In the genomic region with DNA sequence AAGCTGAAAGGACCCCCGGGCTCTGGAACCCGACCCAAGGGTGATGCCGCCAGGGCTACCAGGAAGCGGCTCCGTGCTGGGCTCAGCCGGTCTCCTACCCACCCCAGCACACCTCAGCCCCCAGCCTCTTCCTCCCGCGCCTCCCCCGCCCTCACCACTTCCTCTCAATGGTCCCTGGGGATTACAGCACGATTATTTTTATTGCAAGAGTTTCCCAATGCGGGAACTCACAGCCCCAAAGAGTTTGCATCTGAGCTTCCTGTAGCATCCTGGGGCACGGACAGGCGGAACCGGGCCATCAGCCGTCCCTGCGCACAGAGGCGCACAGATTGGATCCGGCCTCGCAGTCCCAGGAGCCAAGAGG, we compare ENCODE assay signal across 7 cellular contexts. TPM values are rescaled to one million over a fixed set of nuclear protein-coding genes. Genes with fewer than 3 reads are reported as not detected.
DNase-seq lines count a peak whose midpoint lies in the region; ATAC-seq, FAIRE-seq and TF ChIP-seq lines count a peak whose summit lies in the region.

No MANE protein-coding gene starts in this region.

- H3K79me1 ChIP-seq in H1 (ENCODE audit: low read depth, low read length) = no peaks in the 10 kb centered on the region

- no peak overlapping the region for H2AFZ ChIP-seq in H1 (ENCODE audit: low read length)

- no peak for TF ChIP-seq RAD21 in H1 (IDR thresholded peaks at IDR 0.05 in 1 of 2, conservative IDR thresholded peaks at IDR 0.05 in 1 of 2; ENCODE audit: low read depth in 2 of 2, low read length in 2 of 2)

- no peaks in the 10 kb centered on the region for H3K79me2 ChIP-seq in H1 (ENCODE audit: control insufficient read depth in 1 of 2, insufficient read depth in 2 of 2, low read length in 2 of 2)

- H4K8ac ChIP-seq in H1 (ENCODE audit: extremely low read depth, insufficient read depth, low read length) = no peak overlapping the region

- no peak overlapping the region for H2BK120ac ChIP-seq in H1 (replicated peaks; ENCODE audit: low read depth, low read length)

- H3K56ac ChIP-seq in H1 (replicated peaks; ENCODE audit: insufficient read length, low read depth, low read length) = no peak overlapping the region

- no peak overlapping the region for H2BK5ac ChIP-seq in H1 (ENCODE audit: low read depth, low read length)

- POLR2A ChIA-PET in H1 (lab: Charles Lee; ENCODE audit: partially characterized antibody) = interaction anchor here (0.9 to 1.6 kb wide), 5 partner anchors 9 to 143 kb away, joined by 3 to 7 read pairs (median 4); a partner anchor contains a TSS

- peaks cover 0 to 30% (median 20%) of the 10 kb centered on the region in 4 experiments; a peak in 5 of 7 replicates for H3K4me1 ChIP-seq in H1 (replicated peaks in 1 of 4; ENCODE audit: control insufficient read depth in 3 of 4, insufficient read depth in 4 of 4, low read length in 3 of 4)
- H3K4me1 ChIP-seq in testis = peaks cover 23% of the 10 kb centered on the region

- H2BK20ac ChIP-seq in H1 (ENCODE audit: low read length) = no peak overlapping the region

- no peak overlapping the region; the same call in 1 of the 2 replicates for H2BK15ac ChIP-seq in H1 (ENCODE audit: low read length)

- peak overlapping the region; percentile 27; the same call in 1 of the 2 replicates for H2BK12ac ChIP-seq in H1 (ENCODE audit: low read depth, low read length)

- H3K4me3 ChIP-seq in H1 (ENCODE audit: extremely low read depth in 1 of 4, insufficient read depth in 2 of 4, low read depth in 3 of 4, low read length in 4 of 4) (peak overlapping the region; percentile 32 to 58 (median 38)), testis (peak overlapping the region in 1 of 2 donors; percentile 41)

- H3K14ac ChIP-seq in H1 (ENCODE audit: insufficient read length) = no peak overlapping the region

- H3K27me3 ChIP-seq in H1 (replicated peaks in 1 of 4; ENCODE audit: control insufficient read depth in 3 of 4, extremely low read depth in 1 of 4, insufficient read depth in 3 of 4, low read length in 3 of 4) = peaks cover 25 to 86% (median 66%) of the 10 kb centered on the region in 4 experiments
- H3K27me3 ChIP-seq in testis = no peaks in the 10 kb centered on the region

- H3K27ac ChIP-seq in H1 (ENCODE audit: low read depth, low read length) (no peak overlapping the region), testis (no peak overlapping the region)

- no peak overlapping the region for H3K23ac ChIP-seq in H1 (ENCODE audit: insufficient read length)

- WGBS in H1 (ENCODE audit: extremely low coverage in 1 of 2, insufficient coverage in 1 of 2, insufficient read length in 1 of 2, insufficient replicate concordance in 2 of 2, low coverage in 1 of 2, low lambda C conversion rate in 2 of 2, missing lambda C conversion rate in 1 of 2), 2 experiments = 12% methylated on average over 18 of the region's 19 CpGs; no CpG with 5 or more reads in 1 of the 2 experiments
- 1 to 2% methylated on average over 19 of the region's 19 CpGs for WGBS in testis, 2 donors

- no peak overlapping the region for H4K91ac ChIP-seq in H1 (replicated peaks; ENCODE audit: insufficient read length, low read length)

- CTCF ChIA-PET in H1 (lab: Charles Lee; ENCODE audit: partially characterized antibody) = interaction anchor here (1.0 to 1.5 kb wide), 2 partner anchors 17 to 132 kb away, joined by 3 read pairs; no protein-coding TSS in a partner anchor

- FAIRE-seq in H1 (lab: Jason Lieb, UNC) = no peak

- H4K20me1 ChIP-seq in H1 (replicated peaks in 1 of 2; ENCODE audit: control insufficient read depth in 1 of 2, insufficient read depth in 2 of 2, low read length in 2 of 2) = peaks cover 0 to 3% of the 10 kb centered on the region in 2 experiments

- peak overlapping the region; percentile 77 to 86 for H3K4me2 ChIP-seq in H1 (ENCODE audit: insufficient read depth in 1 of 2, low read depth in 2 of 2, low read length in 2 of 2)

- TF ChIP-seq POLR2A in H1 (IDR thresholded peaks at IDR 0.05; ENCODE audit: control extremely low read depth in 1 of 2, low read depth in 2 of 2, low read length in 2 of 2) = no peak
- no peak for TF ChIP-seq POLR2A in testis (IDR thresholded peaks at IDR 0.05)

- ATAC-seq in GM18909 (IDR thresholded peaks at IDR 0.05; ENCODE audit: poor library complexity, unreplicated experiment) = peak; percentile 34
- peak; percentile 23 for ATAC-seq in sciatic nerve

- DNase-seq in NOMO-1 treated with DMSO at 0.1 percent for 48 hours (lab: John Stamatoyannopoulos, UW; ENCODE audit: unreplicated experiment) = peak; percentile 33
- no peak for DNase-seq in H1 (ENCODE audit: low read depth in 1 of 2, low spot score in 2 of 2)
- DNase-seq in sciatic nerve (ENCODE audit: low spot score) = no peak
- no peak for DNase-seq in testis
- DNase-seq in T1000 (lab: John Stamatoyannopoulos, UW) = no peak
- no peak for DNase-seq in SHP77 (lab: John Stamatoyannopoulos, UW)

- no peak for TF ChIP-seq EP300 in H1 (IDR thresholded peaks at IDR 0.05; ENCODE audit: borderline replicate concordance in 1 of 2, low read depth in 2 of 2, low read length in 2 of 2)

- TF ChIP-seq CTCF in H1 (IDR thresholded peaks at IDR 0.05; ENCODE audit: control extremely low read depth in 1 of 3, insufficient read depth in 1 of 3, low read depth in 1 of 3, low read length in 3 of 3) (no peak), testis (IDR thresholded peaks at IDR 0.05) (no peak)

- no peak overlapping the region for H4K5ac ChIP-seq in H1 (ENCODE audit: insufficient read length, low read depth, low read length)

- no peaks in the 10 kb centered on the region for H3K9me3 ChIP-seq in H1 (ENCODE audit: insufficient read depth in 2 of 2, low read depth in 1 of 2, low read length in 1 of 2)
- H3K9me3 ChIP-seq in testis = no peaks in the 10 kb centered on the region

- H3K36me3 ChIP-seq in H1 (ENCODE audit: control insufficient read depth in 2 of 4, insufficient read depth in 4 of 4, low read length in 3 of 4) = peaks cover 0 to 4% (median 0%) of the 10 kb centered on the region in 4 experiments; a peak in 1 of 8 replicates
- H3K36me3 ChIP-seq in testis (ENCODE audit: low read depth, missing control alignments) = no peaks in the 10 kb centered on the region

- no peak overlapping the region; the same call in 1 of the 2 replicates for H3K18ac ChIP-seq in H1 (ENCODE audit: extremely low read depth, low read length)

- H3K23me2 ChIP-seq in H1 (ENCODE audit: low read depth, low read length) = peaks cover 7% of the 10 kb centered on the region; the same call in 1 of the 2 replicates

- H3K4ac ChIP-seq in H1 (replicated peaks; ENCODE audit: insufficient read length, low read depth, low read length) = no peak overlapping the region

- no peak overlapping the region for H3K9ac ChIP-seq in H1 (replicated peaks in 1 of 4; ENCODE audit: extremely low read depth in 1 of 4, low read depth in 3 of 4, low read length in 3 of 4)

- H2AK5ac ChIP-seq in H1 (ENCODE audit: low read depth, low read length) = no peak overlapping the region

- intact Hi-C loops in sciatic nerve (cut with DNase I) = no loop called here
- intact Hi-C loops in testis (cut with DNase I; ENCODE audit: low total_unique reads) = loop anchor here (10.0 kb wide), 1 partner anchor 116 kb away; a partner anchor contains a TSS

TF ChIP-seq in H1, 55 proteins besides CTCF, POLR2A, EP300 and RAD21:
- TF ChIP-seq, protein P1, sequence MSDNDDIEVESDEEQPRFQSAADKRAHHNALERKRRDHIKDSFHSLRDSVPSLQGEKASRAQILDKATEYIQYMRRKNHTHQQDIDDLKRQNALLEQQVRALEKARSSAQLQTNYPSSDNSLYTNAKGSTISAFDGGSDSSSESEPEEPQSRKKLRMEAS (IDR thresholded peaks at IDR 0.05) = 0 out of 2 replicates have a peak, but pooled peaks have one; percentile 14
- TF ChIP-seq CHD2 (IDR thresholded peaks at IDR 0.05; ENCODE audit: low read length) = no peak

RNA-seq across cellular contexts. Expression of a gene that starts 8.7 kb away (rescaled TPM):
- total RNA-seq in H1 (2021; fragmentation: NEBNext Ultra II Directional; extraction: Animal tissue kit (Norgen Biotek cat#: 25700)) = 57.3 and 64.1 TPM in 2 replicates
- polyA plus RNA-seq in H1 (2011; rRNA removed) (17.7 and 34.6 TPM in 2 replicates), testis (ENCODE audit: insufficient read depth, low read depth, low replicate concordance) (46.2 TPM)
- polyA plus RNA-seq in H1 (2011; cell fraction: cytosol; rRNA removed) = 43.7 TPM
- polyA plus RNA-seq in H1 (2011; cell fraction: nucleus; rRNA removed) = 28.5 TPM
- polyA plus RNA-seq in H1 (2012, experiment 1 of 2) = 20.8 to 42.4 TPM (median 39.1 TPM) in 4 replicates
- polyA plus RNA-seq in H1 (2012, experiment 2 of 2) = 28.1 TPM
- polyA plus RNA-seq in H1 (2013, experiment 1 of 2) = 28.3 TPM
- 30.5 TPM for polyA plus RNA-seq in H1 (2013, experiment 2 of 2)
- polyA minus RNA-seq in H1 (2011; rRNA and poly(A)+ RNA removed) = 5.9 and 6.3 TPM in 2 replicates
- 28.0 TPM for polyA minus RNA-seq in H1 (2011; cell fraction: cytosol; rRNA and poly(A)+ RNA removed)
- polyA minus RNA-seq in H1 (2011; cell fraction: nucleus; rRNA and poly(A)+ RNA removed) = 8.6 TPM
- total RNA-seq in sciatic nerve (17.1 TPM), testis (10 to 100 TPM; 30.8 to 31.9 TPM)

RNA-seq across cellular contexts. Expression of a gene that starts 10.4 kb away (rescaled TPM):
- 0.24 and 0.36 TPM in 2 replicates for total RNA-seq in H1 (2021; fragmentation: NEBNext Ultra II Directional; extraction: Animal tissue kit (Norgen Biotek cat#: 25700))
- polyA plus RNA-seq in H1 (2011; rRNA removed) (0.63 and 0.89 TPM in 2 replicates), testis (ENCODE audit: insufficient read depth, low read depth, low replicate concordance) (27.4 TPM)
- 0.76 TPM for polyA plus RNA-seq in H1 (2011; cell fraction: cytosol; rRNA removed)
- polyA plus RNA-seq in H1 (2011; cell fraction: nucleus; rRNA removed) = 1.6 TPM
- polyA plus RNA-seq in H1 (2012, experiment 1 of 2) = 0.40 to 0.58 TPM (median 0.48 TPM) in 4 replicates
- polyA plus RNA-seq in H1 (2012, experiment 2 of 2) = 0.49 TPM
- 0.26 TPM for polyA plus RNA-seq in H1 (2013, experiment 1 of 2)
- 0.52 TPM for polyA plus RNA-seq in H1 (2013, experiment 2 of 2)
- 0.25 and 0.27 TPM in 2 replicates for polyA minus RNA-seq in H1 (2011; rRNA and poly(A)+ RNA removed)
- not detected for polyA minus RNA-seq in H1 (2011; cell fraction: cytosol; rRNA and poly(A)+ RNA removed)
- polyA minus RNA-seq in H1 (2011; cell fraction: nucleus; rRNA and poly(A)+ RNA removed) = 0.70 TPM
- total RNA-seq in sciatic nerve (56.7 TPM), testis (10 to 100 TPM in 1 of 2 donors, 1 to 10 TPM in 1; 5.6 to 29.5 TPM)

RNA-seq across cellular contexts. Expression of a gene that starts 57.6 kb away (rescaled TPM):
- 124 and 130 TPM in 2 replicates for total RNA-seq in H1 (2021; fragmentation: NEBNext Ultra II Directional; extraction: Animal tissue kit (Norgen Biotek cat#: 25700))
- polyA plus RNA-seq in H1 (2011; rRNA removed) (88.9 and 90.8 TPM in 2 replicates), testis (ENCODE audit: insufficient read depth, low read depth, low replicate concordance) (171 TPM)
- polyA plus RNA-seq in H1 (2011; cell fraction: cytosol; rRNA removed) = 98.5 TPM
- polyA plus RNA-seq in H1 (2011; cell fraction: nucleus; rRNA removed) = 76.0 TPM
- polyA plus RNA-seq in H1 (2012, experiment 1 of 2) = 76.4 to 95.3 TPM (median 87.0 TPM) in 4 replicates
- 117 TPM for polyA plus RNA-seq in H1 (2012, experiment 2 of 2)
- polyA plus RNA-seq in H1 (2013, experiment 1 of 2) = 140 TPM
- 172 TPM for polyA plus RNA-seq in H1 (2013, experiment 2 of 2)
- 63.7 and 69.2 TPM in 2 replicates for polyA minus RNA-seq in H1 (2011; rRNA and poly(A)+ RNA removed)
- polyA minus RNA-seq in H1 (2011; cell fraction: cytosol; rRNA and poly(A)+ RNA removed) = 110 TPM
- polyA minus RNA-seq in H1 (2011; cell fraction: nucleus; rRNA and poly(A)+ RNA removed) = 39.1 TPM
- total RNA-seq in sciatic nerve (192 TPM), testis (100 to 1,000 TPM; 190 to 195 TPM)
